In the genomic region with DNA sequence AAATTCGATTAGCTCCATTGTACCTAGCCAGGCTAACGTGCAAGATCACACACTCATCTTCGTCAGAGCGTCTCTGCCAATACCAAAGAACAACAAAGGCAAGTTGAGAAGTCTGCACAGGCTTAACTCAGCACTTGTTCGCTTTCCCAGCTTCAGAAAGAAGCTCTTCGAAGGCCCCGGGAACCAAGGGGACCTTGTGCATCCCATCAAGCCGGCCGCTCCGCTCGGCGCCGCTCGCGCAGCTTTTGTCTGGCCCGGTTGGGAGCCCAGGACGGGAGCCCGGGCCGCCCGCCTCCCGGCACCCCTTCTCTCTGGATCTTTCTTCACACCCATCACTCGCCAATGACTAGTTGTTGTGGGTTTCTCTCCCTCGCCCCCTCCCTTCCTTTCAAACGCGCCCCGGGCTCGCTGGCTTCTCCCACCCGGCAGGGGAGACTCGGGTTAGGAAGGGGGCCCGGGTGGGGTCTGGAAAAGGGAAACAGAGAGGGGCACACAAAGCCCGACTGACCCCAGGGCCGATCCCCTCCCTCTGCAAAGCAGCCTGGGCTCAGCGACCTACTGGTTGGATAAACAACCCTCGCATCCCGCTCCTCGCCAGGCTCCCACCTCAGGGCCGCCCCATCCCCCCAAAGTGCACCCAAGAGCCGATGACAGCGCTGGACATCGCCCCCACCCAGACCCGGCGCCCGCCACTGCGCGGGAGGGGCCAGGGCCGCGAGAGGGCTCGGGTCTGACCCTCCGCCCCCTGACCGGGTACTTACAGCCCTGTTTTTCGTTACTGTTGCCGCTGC, we compare ENCODE assay signal across 8 cellular contexts. TPM values are rescaled to one million over a fixed set of nuclear protein-coding genes. Genes with fewer than 3 reads are reported as not detected.
DNase-seq lines count a peak whose midpoint lies in the region; ATAC-seq lines count a peak whose summit lies in the region.

No MANE protein-coding gene starts in this region.

- H3K4me3 ChIP-seq in mesenchymal stem cell (ENCODE audit: insufficient read depth in 1 of 2, low read depth in 1 of 2, low read length in 2 of 2), result peak overlapping the region; percentile 89 to 98

- DNase-seq in NCI-H1694 treated with DMSO at 0.1 percent for 48 hours (lab: John Stamatoyannopoulos, UW) (peak; percentile 19), NCI-H1694 (lab: John Stamatoyannopoulos, UW) (no peak), NCI-H2171 treated with DMSO at 0.1 percent for 48 hours (lab: John Stamatoyannopoulos, UW) (peak; percentile 59), mesenchymal stem cell (peak; percentile 74)
- peak; percentile 53 for DNase-seq in activated CD8-positive, alpha-beta T cell treated with anti-CD3 and anti-CD28 coated beads, Interleukin-2, amount 10 ng/mL, durations not matched to agents 7 days and 5 days
- DNase-seq in effector CD8-positive, alpha-beta T cell (lab: John Stamatoyannopoulos, UW), result peak; percentile 53
- peak; percentile 15 for DNase-seq in stimulated activated CD8-positive, alpha-beta memory T cell treated with anti-CD3 and anti-CD28 coated beads, Interleukin-15, amount 100 ng/mL, for 24 hours (ENCODE audit: low read depth)

- no peaks in the 10 kb centered on the region for H3K27me3 ChIP-seq in mesenchymal stem cell (ENCODE audit: control insufficient read depth in 1 of 2, insufficient read depth in 1 of 2, low read length in 2 of 2)

- H3K4me1 Mint-ChIP-seq in activated CD8-positive, alpha-beta T cell treated with anti-CD3 and anti-CD28 coated beads, Interleukin-2, amount 10 ng/mL, durations not matched to agents 7 days and 5 days (ENCODE audit: low read depth), result peaks cover 52% of the 10 kb centered on the region

- H4K91ac ChIP-seq in mesenchymal stem cell (ENCODE audit: low read length), result peak overlapping the region; percentile 72

- peak overlapping the region; percentile 91 for H3K27ac ChIP-seq in mesenchymal stem cell (ENCODE audit: low read length, poor library complexity, severe bottlenecking)

- peak overlapping the region; percentile 80 to 97 for H3K18ac ChIP-seq in mesenchymal stem cell (ENCODE audit: low read depth in 1 of 2, low read length in 2 of 2)

- H3K4me2 ChIP-seq in mesenchymal stem cell (ENCODE audit: low read length, poor library complexity, severe bottlenecking), result peak overlapping the region; percentile 64

- H2BK15ac ChIP-seq in mesenchymal stem cell (ENCODE audit: low read depth, poor library complexity, severe bottlenecking), result peak overlapping the region; percentile 95

- H2AK5ac ChIP-seq in mesenchymal stem cell (ENCODE audit: low read length, severe bottlenecking), result no peak overlapping the region

- peak; percentile 37 for ATAC-seq in HG02840 (IDR thresholded peaks at IDR 0.05; ENCODE audit: low FRiP score, unreplicated experiment)
- ATAC-seq in activated CD8-positive, alpha-beta T cell treated with anti-CD3 and anti-CD28 coated beads, Interleukin-2, amount 10 ng/mL, durations not matched to agents 7 days and 5 days, result peak; percentile 57

- H3K4ac ChIP-seq in mesenchymal stem cell (ENCODE audit: low read depth in 1 of 2, low read length in 2 of 2), result peak overlapping the region; percentile 65 to 82

- H3K4me1 ChIP-seq in mesenchymal stem cell (ENCODE audit: control insufficient read depth, insufficient read depth, low read depth, low read length), result peaks cover 3% of the 10 kb centered on the region

- H3K36me3 ChIP-seq in mesenchymal stem cell (ENCODE audit: control insufficient read depth in 1 of 2, insufficient read depth in 2 of 2, low read depth in 1 of 2, low read length in 2 of 2), result peaks cover 0 to 3% of the 10 kb centered on the region in 2 experiments

- H3K9ac ChIP-seq in mesenchymal stem cell (ENCODE audit: low read length), result peak overlapping the region; percentile 100

- peak overlapping the region; percentile 98 for H3K27ac Mint-ChIP-seq in activated CD8-positive, alpha-beta T cell treated with anti-CD3 and anti-CD28 coated beads, Interleukin-2, amount 10 ng/mL, durations not matched to agents 7 days and 5 days

- H2BK5ac ChIP-seq in mesenchymal stem cell (ENCODE audit: low read depth, low read length, poor library complexity, severe bottlenecking), result peak overlapping the region; percentile 93

- H3K9me3 ChIP-seq in mesenchymal stem cell (ENCODE audit: control insufficient read depth, low read length), result no peaks in the 10 kb centered on the region

- peak overlapping the region; percentile 78 for H2BK120ac ChIP-seq in mesenchymal stem cell (ENCODE audit: low read depth, low read length)

- CTCF ChIA-PET in activated CD8-positive, alpha-beta T cell treated with anti-CD3 and anti-CD28 coated beads, Interleukin-2, amount 10 ng/mL, durations not matched to agents 7 days and 5 days (lab: Charles Lee), result interaction anchor here (0.7 to 2.9 kb wide), 8 partner anchors 13 to 246 kb away, joined by 3 to 11 read pairs (median 4); a partner anchor contains a TSS

- H2BK12ac ChIP-seq in mesenchymal stem cell (ENCODE audit: low read length in 2 of 2), result peak overlapping the region in 1 of 2 experiments; percentile 15

- H3K79me1 ChIP-seq in mesenchymal stem cell (replicated peaks; ENCODE audit: low read length, poor library complexity, severe bottlenecking), result peaks cover 11% of the 10 kb centered on the region

- peak overlapping the region; percentile 68 for H2AFZ ChIP-seq in mesenchymal stem cell (ENCODE audit: low read depth, low read length)

- WGBS in mesenchymal stem cell, result under 1% methylated on average over 36 of the region's 52 CpGs

- H3K27me3 Mint-ChIP-seq in activated CD8-positive, alpha-beta T cell treated with anti-CD3 and anti-CD28 coated beads, Interleukin-2, amount 10 ng/mL, durations not matched to agents 7 days and 5 days (ENCODE audit: low read depth), result no peaks in the 10 kb centered on the region

- H3K4me3 Mint-ChIP-seq in activated CD8-positive, alpha-beta T cell treated with anti-CD3 and anti-CD28 coated beads, Interleukin-2, amount 10 ng/mL, durations not matched to agents 7 days and 5 days, result peak overlapping the region; percentile 100

- H3K9me3 Mint-ChIP-seq in activated CD8-positive, alpha-beta T cell treated with anti-CD3 and anti-CD28 coated beads, Interleukin-2, amount 10 ng/mL, durations not matched to agents 7 days and 5 days (ENCODE audit: insufficient read depth), result no peaks in the 10 kb centered on the region

- POLR2A ChIA-PET in activated CD8-positive, alpha-beta T cell treated with anti-CD3 and anti-CD28 coated beads, Interleukin-2, amount 10 ng/mL, durations not matched to agents 7 days and 5 days (lab: Charles Lee), result interaction anchor here (0.6 to 9.9 kb wide), 22 partner anchors 8 to 136 kb away, joined by 3 to 176 read pairs (median 4); a partner anchor contains a TSS

- peak overlapping the region in 1 of 2 experiments; percentile 75 for H3K23ac ChIP-seq in mesenchymal stem cell (ENCODE audit: low read length in 2 of 2)

- H3K14ac ChIP-seq in mesenchymal stem cell (ENCODE audit: low read length in 2 of 2), result peak overlapping the region; percentile 38 to 92

- peak overlapping the region; percentile 82 for H4K8ac ChIP-seq in mesenchymal stem cell (ENCODE audit: low read length)

- H3K36me3 Mint-ChIP-seq in activated CD8-positive, alpha-beta T cell treated with anti-CD3 and anti-CD28 coated beads, Interleukin-2, amount 10 ng/mL, durations not matched to agents 7 days and 5 days (ENCODE audit: low read depth), result peaks cover 38% of the 10 kb centered on the region

RNA-seq across cellular contexts. Expression of a gene that starts 0.5 kb away (rescaled TPM):
- 10 to 100 TPM; 62.3 to 65.2 TPM for total RNA-seq in activated CD8-positive, alpha-beta T cell treated with anti-CD3 and anti-CD28 coated beads, Interleukin-2, amount 10 ng/mL, durations not matched to agents 7 days and 5 days
- polyA plus RNA-seq in mesenchymal stem cell (2013, experiment 1 of 2), result 15.0 TPM
- polyA plus RNA-seq in mesenchymal stem cell (2013, experiment 2 of 2), result 14.1 TPM
